ENCODE assay signal across 15 cellular contexts in the genomic region with DNA sequence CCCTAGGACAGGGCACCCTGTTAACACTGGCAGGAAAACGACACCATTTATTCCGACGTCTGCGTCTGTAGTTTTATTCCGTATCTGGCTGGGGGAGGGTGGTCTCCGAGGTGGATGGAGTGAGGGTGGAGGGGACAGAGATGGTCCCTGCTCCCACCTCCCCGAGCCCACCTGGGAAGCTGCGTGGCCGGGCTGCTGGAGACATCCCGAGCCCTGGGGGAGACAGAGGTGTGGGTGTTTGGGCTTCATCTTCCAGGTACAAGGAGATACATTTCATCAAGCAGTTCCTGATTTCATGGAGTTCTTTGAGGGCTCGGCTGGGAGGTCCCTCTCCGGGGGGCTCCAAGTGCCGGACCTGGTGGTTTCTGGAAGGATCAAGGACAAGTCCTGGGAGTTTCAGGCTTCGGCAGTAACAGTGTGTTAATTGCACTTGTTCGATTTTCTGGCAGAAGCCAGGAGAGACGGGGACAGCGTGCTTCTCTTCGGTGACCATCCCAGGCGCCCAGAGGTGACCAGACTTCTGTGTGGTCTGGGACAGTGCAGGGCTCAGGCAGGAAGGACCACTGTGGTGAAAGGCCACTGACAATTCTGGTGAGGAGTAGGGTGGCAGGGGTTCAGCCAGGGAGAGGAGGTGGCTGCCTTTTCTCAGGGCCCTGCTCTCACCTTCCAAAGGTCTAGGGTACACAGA. TPM values are rescaled to one million over a fixed set of nuclear protein-coding genes. Genes with fewer than 3 reads are reported as not detected.
DNase-seq lines count a peak whose midpoint lies in the region; ATAC-seq and TF ChIP-seq lines count a peak whose summit lies in the region.
"Had no signal": no experiment of that assay in that cellular context is flagged by ENCODE, and none has a peak within 500 bp of the region (broad histone marks: within the 10 kb centered on the region; RNA-seq: fewer than 3 reads in every experiment).

No MANE protein-coding gene starts in this region.

- H3K27ac Mint-ChIP-seq in activated T-cell treated with anti-CD3 and anti-CD28 coated beads, Interleukin-2, amount 50 U/mL, for 24 hours: peak overlapping the region; percentile 84
- H3K27ac Mint-ChIP-seq in T-helper 17 cell: peak overlapping the region; percentile 92
- H3K27ac Mint-ChIP-seq in stimulated activated naive CD8-positive, alpha-beta T cell treated with anti-CD3 and anti-CD28 coated beads, Interleukin-15, amount 100 ng/mL, for 72 hours: peak overlapping the region; percentile 82 to 95

- no peaks in the 10 kb centered on the region for H3K9me3 Mint-ChIP-seq in activated T-cell treated with anti-CD3 and anti-CD28 coated beads, Interleukin-2, amount 50 U/mL, for 24 hours
- no peaks in the 10 kb centered on the region for H3K9me3 Mint-ChIP-seq in stimulated activated naive CD8-positive, alpha-beta T cell treated with anti-CD3 and anti-CD28 coated beads, Interleukin-15, amount 100 ng/mL, for 72 hours

- peaks cover 66% of the 10 kb centered on the region for H3K36me3 Mint-ChIP-seq in activated T-cell treated with anti-CD3 and anti-CD28 coated beads, Interleukin-2, amount 50 U/mL, for 24 hours (ENCODE audit: low read depth)
- peaks cover 4% of the 10 kb centered on the region for H3K36me3 Mint-ChIP-seq in T-helper 17 cell (ENCODE audit: low read depth)

- no peak overlapping the region for H3K4me3 Mint-ChIP-seq in activated T-cell treated with anti-CD3 and anti-CD28 coated beads, Interleukin-2, amount 50 U/mL, for 24 hours
- peak overlapping the region; percentile 66 for H3K4me3 Mint-ChIP-seq in T-helper 17 cell
- H3K4me3 Mint-ChIP-seq in stimulated activated naive CD8-positive, alpha-beta T cell treated with anti-CD3 and anti-CD28 coated beads, Interleukin-15, amount 100 ng/mL, for 72 hours: no peak overlapping the region

- H3K9me3 ChIP-seq in T-helper 17 cell (ENCODE audit: control insufficient read depth, low read length, poor library complexity, severe bottlenecking) (no peaks in the 10 kb centered on the region), colonic mucosa (no peaks in the 10 kb centered on the region), SJCRH30 (replicated peaks) (no peaks in the 10 kb centered on the region)
- H3K9me3 ChIP-seq: sigmoid colon had no signal

- peaks cover 18% of the 10 kb centered on the region for H3K4me1 Mint-ChIP-seq in activated T-cell treated with anti-CD3 and anti-CD28 coated beads, Interleukin-2, amount 50 U/mL, for 24 hours (ENCODE audit: low read depth)
- H3K4me1 Mint-ChIP-seq in T-helper 17 cell: peaks cover 25% of the 10 kb centered on the region
- H3K4me1 Mint-ChIP-seq in stimulated activated naive CD8-positive, alpha-beta T cell treated with anti-CD3 and anti-CD28 coated beads, Interleukin-15, amount 100 ng/mL, for 72 hours: peaks cover 62% of the 10 kb centered on the region

- H3K4me1 ChIP-seq in colonic mucosa (peaks cover 8% of the 10 kb centered on the region), SJCRH30 (no peaks in the 10 kb centered on the region)

- H3K27me3 Mint-ChIP-seq in activated T-cell treated with anti-CD3 and anti-CD28 coated beads, Interleukin-2, amount 50 U/mL, for 24 hours: no peaks in the 10 kb centered on the region
- no peaks in the 10 kb centered on the region for H3K27me3 Mint-ChIP-seq in T-helper 17 cell
- no peaks in the 10 kb centered on the region for H3K27me3 Mint-ChIP-seq in stimulated activated naive CD8-positive, alpha-beta T cell treated with anti-CD3 and anti-CD28 coated beads, Interleukin-15, amount 100 ng/mL, for 72 hours

- H3K36me3 ChIP-seq in colonic mucosa (peaks cover 12% of the 10 kb centered on the region), SJCRH30 (no peaks in the 10 kb centered on the region)

- ATAC-seq in T-helper 17 cell (no peak), HG03196 (IDR thresholded peaks at IDR 0.05; ENCODE audit: unreplicated experiment) (no peak)
- no peak for ATAC-seq in stimulated activated naive CD8-positive, alpha-beta T cell treated with anti-CD3 and anti-CD28 coated beads, Interleukin-15, amount 100 ng/mL, for 72 hours

- TF ChIP-seq CTCF in colonic mucosa (IDR thresholded peaks at IDR 0.05): no peak

- peak overlapping the region; percentile 60 for H3K27ac ChIP-seq in colonic mucosa
- no peak overlapping the region for H3K27ac ChIP-seq in SJCRH30
- H3K27ac ChIP-seq: coronary artery had no signal

- DNase-seq in activated T-cell treated with anti-CD3 and anti-CD28 coated beads, Interleukin-2, amount 50 U/mL, for 24 hours: no peak
- DNase-seq in activated T-cell treated with anti-CD3 and anti-CD28 coated beads, Interleukin-2, amount 50 U/mL, for 48 hours: no peak
- no peak for DNase-seq in T-helper 17 cell
- DNase-seq in colonic mucosa: no peak
- DNase-seq in stimulated activated naive CD8-positive, alpha-beta T cell treated with anti-CD3 and anti-CD28 coated beads, Interleukin-15, amount 100 ng/mL, for 72 hours: no peak
- no peak for DNase-seq in NCI-H774 (lab: John Stamatoyannopoulos, UW)
- no peak for DNase-seq in SJCRH30
- DNase-seq: activated CD4-positive, alpha-beta T cell treated with anti-CD3 and anti-CD28 coated beads, Interleukin-2, amount 50 U/mL, for 48 hours; NCI-H1930; NCI-H526 treated with DMSO at 0.1 percent for 48 hours; sigmoid colon; stimulated activated CD4-positive, alpha-beta T cell treated with anti-CD3 and anti-CD28 coated beads, Interleukin-4, amount 100 ng/mL, for 4 hours; stimulated activated naive CD4-positive, alpha-beta T cell treated with Interleukin-2 at 50 U/mL for 16 hours had no signal

- H3K4me3 ChIP-seq in colonic mucosa (no peak overlapping the region), SJCRH30 (no peak overlapping the region)
- H3K4me3 ChIP-seq: coronary artery, sigmoid colon had no signal

- H3K27me3 ChIP-seq in colonic mucosa (no peaks in the 10 kb centered on the region), SJCRH30 (no peaks in the 10 kb centered on the region)
- H3K27me3 ChIP-seq: sigmoid colon had no signal

- peak overlapping the region in 1 of 2 donors; percentile 32 for H3K9ac ChIP-seq in colonic mucosa (ENCODE audit: low read depth in 2 of 2, low read length in 2 of 2)

- intact Hi-C loops in colonic mucosa (cut with DNase I): loop anchor here (10.0 kb wide), 1 partner anchor 136 kb away; no protein-coding TSS in a partner anchor

RNA-seq across cellular contexts. Expression of a gene that starts 20.1 kb away (rescaled TPM):
- 100 to 1,000 TPM; 256 to 288 TPM for total RNA-seq in T-helper 17 cell
- total RNA-seq in colonic mucosa: 100 to 1,000 TPM; 358 to 589 TPM
- total RNA-seq in SJCRH30 (2014; rRNA removed; shearing (Covaris generic)): 33.2 and 34.5 TPM in 2 replicates

RNA-seq across cellular contexts. Expression of a gene that starts 25.0 kb away (rescaled TPM):
- total RNA-seq in T-helper 17 cell (100 to 1,000 TPM; 108 to 162 TPM), colonic mucosa (10 to 100 TPM; 40.0 to 40.5 TPM)
- total RNA-seq in SJCRH30 (2014; rRNA removed; shearing (Covaris generic)): 6.9 and 9.2 TPM in 2 replicates

RNA-seq across cellular contexts. Expression of a gene that starts 25.6 kb away (rescaled TPM):
- 10 to 100 TPM; 12.3 to 19.8 TPM for total RNA-seq in T-helper 17 cell
- total RNA-seq in colonic mucosa: 1 to 10 TPM; 2.1 to 4.5 TPM
- total RNA-seq in SJCRH30 (2014; rRNA removed; shearing (Covaris generic)): 0.38 TPM in 1 of 2 replicates, not detected in the other

RNA-seq across cellular contexts. Expression of a gene that starts 55.6 kb away (rescaled TPM):
- total RNA-seq in T-helper 17 cell: 10 to 100 TPM; 53.4 to 64.6 TPM
- total RNA-seq in colonic mucosa: 10 to 100 TPM; 74.5 to 81.5 TPM
- total RNA-seq in SJCRH30 (2014; rRNA removed; shearing (Covaris generic)): 13.9 and 16.2 TPM in 2 replicates
